Comparison of ENCODE assay signal across 9 cellular contexts in the genomic region with DNA sequence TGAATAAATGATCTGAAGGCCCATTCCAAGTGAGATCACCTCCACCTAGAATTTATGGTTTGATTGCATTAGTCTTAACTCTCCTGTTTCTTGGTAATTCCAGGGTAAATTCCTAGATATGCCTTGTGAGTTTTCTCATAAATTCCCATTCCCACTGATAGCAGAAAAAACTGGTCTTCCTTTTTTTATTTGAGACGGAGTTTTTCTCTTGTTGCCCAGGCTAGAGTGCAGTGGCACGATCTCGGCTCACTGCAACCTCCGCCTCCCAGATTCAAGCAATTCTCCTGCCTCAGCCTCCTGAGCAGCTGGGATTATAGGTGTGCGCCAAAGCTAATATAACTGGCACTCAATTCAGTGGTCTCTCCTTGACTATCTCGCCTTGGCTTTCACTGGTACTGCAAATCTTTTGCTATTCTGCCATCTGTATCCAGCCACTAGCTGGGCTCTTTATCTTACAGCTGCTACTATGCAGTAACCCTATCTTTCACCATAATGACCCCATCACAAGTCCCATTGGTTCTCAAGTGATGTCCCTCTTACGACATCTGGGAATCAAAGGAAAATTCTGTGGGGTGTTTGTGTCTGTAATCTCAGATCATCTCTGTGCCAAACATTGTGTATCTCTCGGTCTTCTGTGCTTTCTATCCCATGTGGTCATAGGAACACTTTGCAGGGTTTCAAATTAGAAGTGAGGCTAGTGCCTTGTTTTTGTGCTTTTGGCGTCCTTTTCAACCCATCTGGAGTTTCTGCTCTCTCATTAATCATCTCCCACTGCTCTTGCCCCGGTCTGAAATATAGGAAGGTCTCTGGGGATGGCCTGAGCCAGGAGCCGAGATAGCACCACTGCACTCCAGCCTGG. TPM values are rescaled to one million over a fixed set of nuclear protein-coding genes. Genes with fewer than 3 reads are reported as not detected.
A peak's percentile ranks its signal among the peaks of the same experiment; 100 is the strongest.
DNase-seq lines count a peak whose midpoint lies in the region; ATAC-seq, FAIRE-seq and TF ChIP-seq lines count a peak whose summit lies in the region.
"Had no signal": no experiment of that assay in that cellular context is flagged by ENCODE, and none has a peak within 500 bp of the region (broad histone marks: within the 10 kb centered on the region; RNA-seq: fewer than 3 reads in every experiment).

No MANE protein-coding gene starts in this region.

- TF ChIP-seq CTCF in A549 (IDR thresholded peaks at IDR 0.05), result no peak
- TF ChIP-seq CTCF in GM12865 (IDR thresholded peaks at IDR 0.05; ENCODE audit: insufficient read depth, low read depth, low read length, missing control alignments), result no peak

- H3K9me3 ChIP-seq in A549 (no peaks in the 10 kb centered on the region), SK-N-MC (ENCODE audit: low read depth, low read length) (no peaks in the 10 kb centered on the region)

- intact Hi-C loops in left cardiac atrium (cut with DNase I), result no loop called here

- ATAC-seq in A549 (peak; percentile 40 to 64), left cardiac atrium (peak; percentile 31 to 47), left lobe of liver (no peak)

- peaks cover 36% of the 10 kb centered on the region for H3K4me1 ChIP-seq in A549

- WGBS in A549 (ENCODE audit: missing lambda C conversion rate), result 86% methylated on average over 11 of the region's 11 CpGs

- no peak for FAIRE-seq in A549 (lab: Jason Lieb, UNC)

- peak in 1 of 2 experiments; percentile 31 for DNase-seq in A549 (ENCODE audit: low read depth in 1 of 2, low spot score in 1 of 2)
- DNase-seq in GM12865 (ENCODE audit: low read depth), result peak; percentile 34
- no peak for DNase-seq in SK-N-MC (ENCODE audit: low read depth, low spot score)
- no peak for DNase-seq in left cardiac atrium
- no peak for DNase-seq in HK-2 (ENCODE audit: unreplicated experiment)
- no peak for DNase-seq in activated CD4-positive, alpha-beta T cell treated with anti-CD3 and anti-CD28 coated beads, Interleukin-2, amount 50 U/mL, for 4 hours
- DNase-seq in glomerular visceral epithelial cell (ENCODE audit: extremely low spot score), result no peak
- no peak for DNase-seq in left lobe of liver (ENCODE audit: low spot score)
- DNase-seq: MM.1S had no signal

- peaks cover 46% of the 10 kb centered on the region for H3K36me3 ChIP-seq in SK-N-MC (ENCODE audit: insufficient read depth, low read length)

- H3K27ac ChIP-seq in A549, result peak overlapping the region; percentile 72 to 78
- peak overlapping the region; percentile 98 for H3K27ac ChIP-seq in SK-N-MC

- CTCF ChIA-PET in A549 (lab: Yijun Ruan, JAX), result no interaction called here

- POLR2A ChIA-PET in A549 (lab: Yijun Ruan, JAX), result interaction anchor here (1.1 to 1.4 kb wide), 3 partner anchors 9 to 15 kb away, joined by 3 to 6 read pairs (median 4); a partner anchor contains a TSS

- H3K4me3 ChIP-seq in A549 (no peak overlapping the region), GM12865 (ENCODE audit: low read depth, low read length) (no peak overlapping the region), SK-N-MC (no peak overlapping the region)

- no peak for TF ChIP-seq POLR2A in A549 (IDR thresholded peaks at IDR 0.05; ENCODE audit: low read length)

- TF ChIP-seq RAD21 in A549 (conservative IDR thresholded peaks at IDR 0.05 in 1 of 2, IDR thresholded peaks at IDR 0.05 in 1 of 2), result no peak

- TF ChIP-seq EP300 in A549 (IDR thresholded peaks at IDR 0.05), result no peak

- H3K4me2 ChIP-seq in A549, result no peak overlapping the region

- H3K9ac ChIP-seq in SK-N-MC (ENCODE audit: insufficient read length), result peak overlapping the region; percentile 39

TF ChIP-seq in A549, 52 proteins besides CTCF, POLR2A, EP300 and RAD21:
- TF ChIP-seq TP53 (CRISPR knock-in tag; IDR thresholded peaks at IDR 0.05), result peak; percentile 48; the same call in 1 of the 2 replicates
- TF ChIP-seq, protein P1, sequence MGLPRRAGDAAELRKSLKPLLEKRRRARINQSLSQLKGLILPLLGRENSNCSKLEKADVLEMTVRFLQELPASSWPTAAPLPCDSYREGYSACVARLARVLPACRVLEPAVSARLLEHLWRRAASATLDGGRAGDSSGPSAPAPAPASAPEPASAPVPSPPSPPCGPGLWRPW (IDR thresholded peaks at IDR 0.05), result no peak
- no peak for TF ChIP-seq RCOR1 (IDR thresholded peaks at IDR 0.05; ENCODE audit: low read depth, low read length)
- TF ChIP-seq ZSCAN20 (CRISPR knock-in tag; IDR thresholded peaks at IDR 0.05), result no peak
- 0 out of 4 replicates have a peak, but pooled peaks of 1 of the 2 experiments have one; percentile 10 for TF ChIP-seq CEBPB (IDR thresholded peaks at IDR 0.05)
- TF ChIP-seq, protein P2, sequence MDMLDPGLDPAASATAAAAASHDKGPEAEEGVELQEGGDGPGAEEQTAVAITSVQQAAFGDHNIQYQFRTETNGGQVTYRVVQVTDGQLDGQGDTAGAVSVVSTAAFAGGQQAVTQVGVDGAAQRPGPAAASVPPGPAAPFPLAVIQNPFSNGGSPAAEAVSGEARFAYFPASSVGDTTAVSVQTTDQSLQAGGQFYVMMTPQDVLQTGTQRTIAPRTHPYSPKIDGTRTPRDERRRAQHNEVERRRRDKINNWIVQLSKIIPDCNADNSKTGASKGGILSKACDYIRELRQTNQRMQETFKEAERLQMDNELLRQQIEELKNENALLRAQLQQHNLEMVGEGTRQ (IDR thresholded peaks at IDR 0.05), result no peak
- TF ChIP-seq RARB (CRISPR knock-in tag; IDR thresholded peaks at IDR 0.05), result no peak; the same call in 1 of the 2 replicates
- TF ChIP-seq, protein P3, sequence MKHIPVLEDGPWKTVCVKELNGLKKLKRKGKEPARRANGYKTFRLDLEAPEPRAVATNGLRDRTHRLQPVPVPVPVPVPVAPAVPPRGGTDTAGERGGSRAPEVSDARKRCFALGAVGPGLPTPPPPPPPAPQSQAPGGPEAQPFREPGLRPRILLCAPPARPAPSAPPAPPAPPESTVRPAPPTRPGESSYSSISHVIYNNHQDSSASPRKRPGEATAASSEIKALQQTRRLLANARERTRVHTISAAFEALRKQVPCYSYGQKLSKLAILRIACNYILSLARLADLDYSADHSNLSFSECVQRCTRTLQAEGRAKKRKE (CRISPR knock-in tag; IDR thresholded peaks at IDR 0.05; ENCODE audit: low read depth), result no peak
- TF ChIP-seq FOSL2 (IDR thresholded peaks at IDR 0.05), result no peak
- TF ChIP-seq FOSL2 (CRISPR knock-in tag; IDR thresholded peaks at IDR 0.05), result peak; percentile 7; the same call in 1 of the 2 replicates
- no peak for TF ChIP-seq SREBF2 (IDR thresholded peaks at IDR 0.05)
- peak; percentile 23 for TF ChIP-seq FOSB (CRISPR knock-in tag; IDR thresholded peaks at IDR 0.05)
- peak; percentile 90; the same call in 1 of the 2 replicates for TF ChIP-seq POLR2AphosphoS2 (conservative IDR thresholded peaks at IDR 0.05; ENCODE audit: low read length)
- TF ChIP-seq TFCP2L1 (CRISPR knock-in tag; IDR thresholded peaks at IDR 0.05), result peak; percentile 92
- TF ChIP-seq, protein P4, sequence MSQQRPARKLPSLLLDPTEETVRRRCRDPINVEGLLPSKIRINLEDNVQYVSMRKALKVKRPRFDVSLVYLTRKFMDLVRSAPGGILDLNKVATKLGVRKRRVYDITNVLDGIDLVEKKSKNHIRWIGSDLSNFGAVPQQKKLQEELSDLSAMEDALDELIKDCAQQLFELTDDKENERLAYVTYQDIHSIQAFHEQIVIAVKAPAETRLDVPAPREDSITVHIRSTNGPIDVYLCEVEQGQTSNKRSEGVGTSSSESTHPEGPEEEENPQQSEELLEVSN (IDR thresholded peaks at IDR 0.05; ENCODE audit: borderline replicate concordance, low read depth), result no peak

RNA-seq across cellular contexts. Expression of a gene that starts 14.4 kb away (rescaled TPM):
- polyA plus RNA-seq in A549 (2011; rRNA removed) (603 and 699 TPM in 2 replicates), A549 (2017; fragmentation: RNase III; extraction: RNeasy Plus Mini Kit Qiagen cat#74134 plus additional on column Dnase treatment) (682 to 695 TPM (median 682 TPM) in 3 replicates)
- polyA plus RNA-seq in A549 (2012; cell fraction: cytosol; rRNA removed), result 403 and 446 TPM in 2 replicates
- 468 and 521 TPM in 2 replicates for polyA plus RNA-seq in A549 (2012; cell fraction: nucleus; rRNA removed)
- polyA minus RNA-seq in A549 (2011; rRNA and poly(A)+ RNA removed), result 499 and 689 TPM in 2 replicates
- total RNA-seq in left cardiac atrium (100 to 1,000 TPM; 278 to 341 TPM), left lobe of liver (173 TPM)

RNA-seq across cellular contexts. Expression of a gene that starts 15.0 kb away (rescaled TPM):
- polyA plus RNA-seq in A549 (2011; rRNA removed) (7.4 and 14.0 TPM in 2 replicates), A549 (2017; fragmentation: RNase III; extraction: RNeasy Plus Mini Kit Qiagen cat#74134 plus additional on column Dnase treatment) (15.2 to 17.1 TPM (median 17.0 TPM) in 3 replicates)
- polyA plus RNA-seq in A549 (2012; cell fraction: cytosol; rRNA removed), result 2.0 TPM in 2 replicates
- 0.72 and 2.1 TPM in 2 replicates for polyA plus RNA-seq in A549 (2012; cell fraction: nucleus; rRNA removed)
- 4.7 and 5.9 TPM in 2 replicates for polyA minus RNA-seq in A549 (2011; rRNA and poly(A)+ RNA removed)
- total RNA-seq in left cardiac atrium (1 to 10 TPM; 3.8 to 4.0 TPM), left lobe of liver (4.0 TPM)

RNA-seq across cellular contexts. Expression of a gene that starts 44.3 kb away (rescaled TPM):
- polyA plus RNA-seq in A549 (2011; rRNA removed) (4.1 and 6.0 TPM in 2 replicates), A549 (2017; fragmentation: RNase III; extraction: RNeasy Plus Mini Kit Qiagen cat#74134 plus additional on column Dnase treatment) (2.0 to 2.4 TPM (median 2.2 TPM) in 3 replicates)
- 0.35 and 0.42 TPM in 2 replicates for polyA plus RNA-seq in A549 (2012; cell fraction: cytosol; rRNA removed)
- polyA plus RNA-seq in A549 (2012; cell fraction: nucleus; rRNA removed), result 0.32 and 0.82 TPM in 2 replicates
- 2.1 and 4.0 TPM in 2 replicates for polyA minus RNA-seq in A549 (2011; rRNA and poly(A)+ RNA removed)
- total RNA-seq in left cardiac atrium (1 to 10 TPM; 4.5 to 4.8 TPM), left lobe of liver (2.2 TPM)
